ENCODE assay signal across 23 cellular contexts in the genomic region with DNA sequence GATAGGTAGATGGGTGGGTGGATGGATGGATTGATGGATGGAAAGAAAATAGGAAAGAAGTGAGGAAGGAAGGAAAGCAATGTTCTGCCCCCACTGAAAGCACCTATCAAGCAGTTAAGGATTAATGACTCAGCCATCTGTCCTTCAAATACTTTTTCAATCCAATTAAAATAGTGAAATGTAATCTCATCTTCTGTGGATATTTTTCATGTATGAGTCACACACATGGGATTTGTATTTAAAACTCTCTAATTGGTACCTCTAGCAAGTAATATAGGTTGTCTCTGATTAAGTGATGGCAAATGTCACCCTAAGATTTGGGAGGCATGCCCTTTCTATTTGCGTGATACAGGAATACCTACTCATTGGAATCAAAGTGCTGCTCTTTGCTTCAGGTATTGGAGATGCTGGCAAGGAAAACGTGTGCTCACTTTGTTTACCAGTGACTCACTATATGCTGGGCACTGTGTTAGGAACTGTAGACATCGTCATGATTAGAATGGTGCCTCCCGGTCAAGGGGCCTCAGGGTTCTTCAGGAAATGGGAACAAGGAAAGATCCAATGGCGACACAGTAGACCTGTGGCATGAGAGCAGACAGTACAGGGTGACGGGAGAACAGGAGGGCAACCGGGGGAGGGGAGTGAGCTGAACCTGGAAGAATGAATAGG.
DNase-seq lines count a peak whose midpoint lies in the region; ATAC-seq, FAIRE-seq and TF ChIP-seq lines count a peak whose summit lies in the region.
"Had no signal": no experiment of that assay in that cellular context is flagged by ENCODE, and none has a peak within 500 bp of the region (broad histone marks: within the 10 kb centered on the region; RNA-seq: fewer than 3 reads in every experiment).

No MANE protein-coding gene starts in this region.

- no peak for ATAC-seq in heart right ventricle
- ATAC-seq in HG03139 (IDR thresholded peaks at IDR 0.05; ENCODE audit: unreplicated experiment): no peak
- ATAC-seq: effector memory CD8-positive, alpha-beta T cell; stimulated activated memory B cell treated with anti-CD40 and anti-IgM and Interleukin-4, amounts not matched to agents 10 μg/mL and 1 μg/mL and 100 μg/mL, for 72 hours had no signal

- H3K36me3 ChIP-seq in astrocyte (ENCODE audit: insufficient read depth, low read length) (no peaks in the 10 kb centered on the region), keratinocyte (ENCODE audit: control insufficient read depth in 2 of 2, extremely low read depth in 1 of 2, insufficient read depth in 2 of 2, low read length in 2 of 2) (no peaks in the 10 kb centered on the region), thyroid gland (no peaks in the 10 kb centered on the region), heart right ventricle (no peaks in the 10 kb centered on the region)
- H3K36me3 ChIP-seq: tibial artery had no signal

- no peaks in the 10 kb centered on the region for H3K27me3 Mint-ChIP-seq in astrocyte (ENCODE audit: low read depth, unreplicated experiment)
- H3K27me3 Mint-ChIP-seq: stimulated activated memory B cell treated with anti-CD40 and anti-IgM and Interleukin-4, amounts not matched to agents 10 μg/mL and 1 μg/mL and 100 μg/mL, for 72 hours had no signal

- intact Hi-C loops in thyroid gland (cut with DNase I) (no loop called here), heart right ventricle (cut with DNase I) (no loop called here)

- no peaks in the 10 kb centered on the region for H3K9me3 Mint-ChIP-seq in astrocyte (ENCODE audit: unreplicated experiment)
- H3K9me3 Mint-ChIP-seq: activated CD4-positive, alpha-beta T cell treated with anti-CD3 and anti-CD28 coated beads, Interleukin-2, amount 10 ng/mL, durations not matched to agents 24 days and 14 days had no signal

- no peaks in the 10 kb centered on the region for H3K9me1 ChIP-seq in keratinocyte (ENCODE audit: control insufficient read depth, extremely low read depth, insufficient read depth, low read length)

- H3K9ac ChIP-seq in astrocyte (ENCODE audit: low read length): no peak overlapping the region
- no peak overlapping the region for H3K9ac ChIP-seq in keratinocyte (ENCODE audit: control insufficient read depth, extremely low read depth, insufficient read depth, low read length)

- peak; percentile 55 for DNase-seq in Caki2 (ENCODE audit: low read depth)
- DNase-seq in NCI-H1694 treated with DMSO at 0.1 percent for 48 hours (lab: John Stamatoyannopoulos, UW): peak; percentile 84
- DNase-seq in astrocyte (ENCODE audit: low read depth): peak; percentile 29
- DNase-seq in keratinocyte (ENCODE audit: low read depth, low spot score): no peak
- no peak for DNase-seq in thyroid gland
- DNase-seq in heart right ventricle: no peak
- no peak for DNase-seq in D341Med (ENCODE audit: low spot score)
- DNase-seq: activated CD4-positive, alpha-beta T cell treated with anti-CD3 and anti-CD28 coated beads, Interleukin-2, amount 10 ng/mL, durations not matched to agents 24 days and 14 days; activated CD8-positive, alpha-beta memory T cell treated with anti-CD3 and anti-CD28 coated beads, Interleukin-2, amount 50 U/mL, for 48 hours; activated gamma-delta T cell treated with Interleukin-2 at 50 U/mL for 16 hours; amniotic stem cell; CD4-positive, CD25-positive, alpha-beta regulatory T cell; effector memory CD8-positive, alpha-beta T cell; NCI-H1417; nephron progenitor cell; NK-92 treated with Interleukin-12 subunit alpha and Interleukin-12 subunit beta, amount 100 ng/mL, for 24 hours; tibial artery had no signal

- no peak for TF ChIP-seq POLR2A in thyroid gland (IDR thresholded peaks at IDR 0.05)

- in situ Hi-C loops in Caki2 (cut with HindIII; ENCODE audit: low pct_unique_long_range_greater_than_20kb, low sequenced_read_pairs): no loop called here

- H3K4me3 ChIP-seq in astrocyte (ENCODE audit: insufficient read depth, low read depth, low read length): no peak overlapping the region
- H3K4me3 ChIP-seq in keratinocyte (ENCODE audit: control insufficient read depth in 2 of 3, extremely low read depth in 1 of 3, insufficient read depth in 2 of 3, low read depth in 1 of 3, low read length in 3 of 3): no peak overlapping the region
- H3K4me3 ChIP-seq in thyroid gland (replicated peaks in 1 of 3): no peak overlapping the region
- H3K4me3 ChIP-seq in heart right ventricle: no peak overlapping the region
- H3K4me3 ChIP-seq: tibial artery had no signal

- TF ChIP-seq CTCF in astrocyte (IDR thresholded peaks at IDR 0.05; ENCODE audit: insufficient read depth, low read depth, low read length): no peak
- TF ChIP-seq CTCF in keratinocyte (optimal IDR thresholded peaks at IDR 0.05 in 1 of 3, IDR thresholded peaks at IDR 0.05 in 1 of 3, conservative IDR thresholded peaks at IDR 0.05 in 1 of 3; ENCODE audit: extremely low read depth in 1 of 3, insufficient read depth in 2 of 3, low read length in 3 of 3): no peak
- TF ChIP-seq CTCF in thyroid gland (IDR thresholded peaks at IDR 0.05): no peak
- TF ChIP-seq CTCF in heart right ventricle (IDR thresholded peaks at IDR 0.05): no peak

- H2AFZ ChIP-seq in astrocyte (ENCODE audit: low read depth, low read length) (no peak overlapping the region), keratinocyte (ENCODE audit: control insufficient read depth, low read length) (no peak overlapping the region)

- no peak overlapping the region for H3K4me3 Mint-ChIP-seq in astrocyte (ENCODE audit: unreplicated experiment)
- H3K4me3 Mint-ChIP-seq: activated CD4-positive, alpha-beta T cell treated with anti-CD3 and anti-CD28 coated beads, Interleukin-2, amount 10 ng/mL, durations not matched to agents 24 days and 14 days; CD4-positive, CD25-positive, alpha-beta regulatory T cell; effector memory CD8-positive, alpha-beta T cell; nephron progenitor cell; stimulated activated memory B cell treated with anti-CD40 and anti-IgM and Interleukin-4, amounts not matched to agents 10 μg/mL and 1 μg/mL and 100 μg/mL, for 72 hours had no signal

- H3K27me3 ChIP-seq in astrocyte (ENCODE audit: insufficient read depth, low read length) (no peaks in the 10 kb centered on the region), keratinocyte (ENCODE audit: control insufficient read depth, extremely low read depth, insufficient read depth, low read length) (peaks cover 3% of the 10 kb centered on the region), thyroid gland (no peaks in the 10 kb centered on the region), heart right ventricle (no peaks in the 10 kb centered on the region)
- H3K27me3 ChIP-seq: tibial artery had no signal

- WGBS in thyroid gland, 2 donors: 86 to 89% methylated on average over 7 of the region's 7 CpGs
- 87% methylated on average over 7 of the region's 7 CpGs for WGBS in heart right ventricle, 2 donors

- H3K4me1 ChIP-seq in astrocyte (ENCODE audit: insufficient read depth, low read length) (peaks cover 9% of the 10 kb centered on the region), keratinocyte (ENCODE audit: control insufficient read depth, extremely low read depth, insufficient read depth, low read length) (no peaks in the 10 kb centered on the region), thyroid gland (no peaks in the 10 kb centered on the region), heart right ventricle (peaks cover 0 to 6% (median 0%) of the 10 kb centered on the region in 9 donors)

- no peak overlapping the region for H3K27ac Mint-ChIP-seq in astrocyte (ENCODE audit: unreplicated experiment)
- H3K27ac Mint-ChIP-seq: activated CD4-positive, alpha-beta T cell treated with anti-CD3 and anti-CD28 coated beads, Interleukin-2, amount 10 ng/mL, durations not matched to agents 24 days and 14 days; CD4-positive, CD25-positive, alpha-beta regulatory T cell; effector memory CD8-positive, alpha-beta T cell; nephron progenitor cell; progenitor cell of endocrine pancreas; stimulated activated memory B cell treated with anti-CD40 and anti-IgM and Interleukin-4, amounts not matched to agents 10 μg/mL and 1 μg/mL and 100 μg/mL, for 72 hours had no signal

- no peaks in the 10 kb centered on the region for H3K79me2 ChIP-seq in astrocyte (ENCODE audit: insufficient read depth, low read length)
- H3K79me2 ChIP-seq in keratinocyte (ENCODE audit: control insufficient read depth, insufficient read depth, low read length): no peaks in the 10 kb centered on the region

- H3K36me3 Mint-ChIP-seq in astrocyte (ENCODE audit: low read depth, unreplicated experiment): no peaks in the 10 kb centered on the region
- H3K36me3 Mint-ChIP-seq: CD4-positive, CD25-positive, alpha-beta regulatory T cell; stimulated activated memory B cell treated with anti-CD40 and anti-IgM and Interleukin-4, amounts not matched to agents 10 μg/mL and 1 μg/mL and 100 μg/mL, for 72 hours had no signal

- dilution Hi-C loops in keratinocyte (cut with MboI; ENCODE audit: extremely low pct_ligation_motif_present, low sequenced_read_pairs): no loop called here

- H4K20me1 ChIP-seq in astrocyte (ENCODE audit: insufficient read depth, low read length) (no peaks in the 10 kb centered on the region), keratinocyte (ENCODE audit: control insufficient read depth, extremely low read depth, insufficient read depth, low read length) (no peaks in the 10 kb centered on the region)

- peaks cover 12% of the 10 kb centered on the region for H3K4me1 Mint-ChIP-seq in astrocyte (ENCODE audit: low read depth, unreplicated experiment)
- H3K4me1 Mint-ChIP-seq: activated CD4-positive, alpha-beta T cell treated with anti-CD3 and anti-CD28 coated beads, Interleukin-2, amount 10 ng/mL, durations not matched to agents 24 days and 14 days; CD4-positive, CD25-positive, alpha-beta regulatory T cell; nephron progenitor cell; stimulated activated memory B cell treated with anti-CD40 and anti-IgM and Interleukin-4, amounts not matched to agents 10 μg/mL and 1 μg/mL and 100 μg/mL, for 72 hours had no signal

- H3K9me3 ChIP-seq in astrocyte (ENCODE audit: insufficient read depth, low read depth, low read length) (no peaks in the 10 kb centered on the region), keratinocyte (ENCODE audit: control insufficient read depth, low read depth, low read length) (no peaks in the 10 kb centered on the region), thyroid gland (no peaks in the 10 kb centered on the region), heart right ventricle (peaks cover 0 to 5% (median 0%) of the 10 kb centered on the region in 11 donors)
- H3K9me3 ChIP-seq: tibial artery had no signal

- FAIRE-seq in astrocyte (lab: Jason Lieb, UNC) (no peak), keratinocyte (lab: Jason Lieb, UNC) (peak; percentile 34)
- FAIRE-seq: GM19239, H54, TTC549 had no signal

- H3K4me2 ChIP-seq in astrocyte (ENCODE audit: low read length) (peak overlapping the region; percentile 11), keratinocyte (ENCODE audit: control insufficient read depth, extremely low read depth, insufficient read depth, low read depth, low read length) (no peak overlapping the region)

- H3K27ac ChIP-seq in astrocyte (ENCODE audit: low read depth, low read length) (peak overlapping the region; percentile 28), keratinocyte (ENCODE audit: control insufficient read depth, insufficient read depth, low read length) (no peak overlapping the region), thyroid gland (no peak overlapping the region), heart right ventricle (no peak overlapping the region)
- H3K27ac ChIP-seq: tibial artery had no signal

Comparison
In these comparisons a context has a peak if more than half of its experiments do, and no peak if none do; other contexts are left out.
1. DNase-seq: peak in Caki2 (single experiment), NCI-H1694 treated with DMSO at 0.1 percent for 48 hours (single experiment) and astrocyte (single experiment); none in keratinocyte (single experiment), thyroid gland (0 of 2), heart right ventricle (0 of 2) and D341Med (single experiment).